ENCODE assay signal across 1 cellular context in the genomic region with DNA sequence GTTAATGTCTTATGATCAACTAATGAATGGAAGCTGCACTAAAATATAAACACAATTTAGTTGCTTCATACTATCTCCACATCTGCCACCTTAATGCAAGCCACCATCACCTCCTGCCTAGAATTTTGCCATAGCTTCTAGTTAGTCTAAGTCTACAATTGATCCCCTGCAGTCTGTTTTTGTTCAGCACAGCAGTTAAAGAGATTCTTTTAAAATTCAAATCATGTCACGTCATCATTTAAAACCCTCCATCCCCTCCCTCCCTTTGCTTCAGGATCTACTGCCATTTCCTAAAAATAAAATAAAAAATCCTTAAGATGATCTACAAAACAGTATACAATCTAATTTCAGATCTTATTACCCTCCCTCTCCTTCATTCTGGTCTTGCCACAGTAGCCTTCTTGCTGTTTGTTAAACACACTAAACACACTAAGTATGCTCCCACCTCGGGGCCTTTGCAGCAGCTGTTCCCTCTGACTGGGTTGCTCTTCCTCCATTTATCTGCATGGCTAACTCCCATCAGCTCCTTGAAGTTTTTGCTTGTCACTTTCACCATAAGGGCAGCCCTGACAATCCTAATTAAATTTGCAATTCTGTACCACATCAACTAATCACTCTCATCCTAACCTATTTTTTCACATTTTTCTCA.
TF ChIP-seq lines count a peak whose summit lies in the region.

No MANE protein-coding gene starts in this region.

TF ChIP-seq in H1, 55 proteins besides CTCF, POLR2A, EP300 and RAD21 (continued from another document):
- TF ChIP-seq RNF2 (IDR thresholded peaks at IDR 0.05; ENCODE audit: borderline replicate concordance, low read depth, low read length, missing control alignments, poor library complexity, severe bottlenecking) (no peak), GTF2F1 (IDR thresholded peaks at IDR 0.05; ENCODE audit: borderline replicate concordance, low read depth, low read length) (no peak), RFX5 (IDR thresholded peaks at IDR 0.05; ENCODE audit: borderline replicate concordance, low read depth, low read length) (no peak), EZH2 (IDR thresholded peaks at IDR 0.05; ENCODE audit: low read depth, low read length, severe bottlenecking) (no peak), SRF (IDR thresholded peaks at IDR 0.05; ENCODE audit: low read depth, low read length) (no peak), NRF1 (IDR thresholded peaks at IDR 0.05; ENCODE audit: low read depth, low read length) (no peak), KDM4A (IDR thresholded peaks at IDR 0.05; ENCODE audit: low read depth, low read length, severe bottlenecking) (no peak), SP2 (IDR thresholded peaks at IDR 0.05; ENCODE audit: low read length) (no peak), POLR2AphosphoS5 (IDR thresholded peaks at IDR 0.05; ENCODE audit: low read depth, low read length) (no peak), ASH2L (IDR thresholded peaks at IDR 0.05; ENCODE audit: low read length) (no peak), CEBPB (IDR thresholded peaks at IDR 0.05; ENCODE audit: low read depth, low read length) (0 out of 2 replicates have a peak, but pooled peaks have one; percentile 3), PHF8 (conservative IDR thresholded peaks at IDR 0.05; ENCODE audit: low read depth, low read length) (no peak), TEAD4 (IDR thresholded peaks at IDR 0.05; ENCODE audit: low read depth, low read length) (no peak)
- TF ChIP-seq, protein P1, sequence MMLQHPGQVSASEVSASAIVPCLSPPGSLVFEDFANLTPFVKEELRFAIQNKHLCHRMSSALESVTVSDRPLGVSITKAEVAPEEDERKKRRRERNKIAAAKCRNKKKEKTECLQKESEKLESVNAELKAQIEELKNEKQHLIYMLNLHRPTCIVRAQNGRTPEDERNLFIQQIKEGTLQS (IDR thresholded peaks at IDR 0.05; ENCODE audit: insufficient read depth, low read depth, low read length): no peak
- TF ChIP-seq, protein P2, sequence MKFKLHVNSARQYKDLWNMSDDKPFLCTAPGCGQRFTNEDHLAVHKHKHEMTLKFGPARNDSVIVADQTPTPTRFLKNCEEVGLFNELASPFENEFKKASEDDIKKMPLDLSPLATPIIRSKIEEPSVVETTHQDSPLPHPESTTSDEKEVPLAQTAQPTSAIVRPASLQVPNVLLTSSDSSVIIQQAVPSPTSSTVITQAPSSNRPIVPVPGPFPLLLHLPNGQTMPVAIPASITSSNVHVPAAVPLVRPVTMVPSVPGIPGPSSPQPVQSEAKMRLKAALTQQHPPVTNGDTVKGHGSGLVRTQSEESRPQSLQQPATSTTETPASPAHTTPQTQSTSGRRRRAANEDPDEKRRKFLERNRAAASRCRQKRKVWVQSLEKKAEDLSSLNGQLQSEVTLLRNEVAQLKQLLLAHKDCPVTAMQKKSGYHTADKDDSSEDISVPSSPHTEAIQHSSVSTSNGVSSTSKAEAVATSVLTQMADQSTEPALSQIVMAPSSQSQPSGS (IDR thresholded peaks at IDR 0.05; ENCODE audit: low read length): no peak
